ENCODE assay signal across 8 cellular contexts in genomic region chr12:109880938-109881337, GRCh38. TPM values are rescaled to one million over a fixed set of nuclear protein-coding genes. Genes with fewer than 3 reads are reported as not detected.
DNase-seq lines count a peak whose midpoint lies in the region; ATAC-seq, FAIRE-seq and TF ChIP-seq lines count a peak whose summit lies in the region.

No MANE protein-coding gene starts in this region.

- in situ Hi-C loops in GM13977 (cut with MboI; ENCODE audit: low pct_unique_long_range_greater_than_20kb, low sequenced_read_pairs, unreplicated experiment), result no loop called here

- no peaks in the 10 kb centered on the region for H3K9me2 ChIP-seq in PC-3 (replicated peaks; ENCODE audit: low read length)

- DNase-seq in Calu3 (no peak), PC-3 (peak; percentile 30), endothelial cell of umbilical vein (ENCODE audit: low read depth, low spot score) (peak; percentile 14), DMS 273 treated with DMSO at 0.1 percent for 48 hours (lab: John Stamatoyannopoulos, UW) (no peak), NCI-H2171 (lab: John Stamatoyannopoulos, UW) (no peak), GM13977 (ENCODE audit: low spot score) (no peak), CD1c-positive myeloid dendritic cell (ENCODE audit: extremely low spot score) (no peak)

- peaks cover 13% of the 10 kb centered on the region for H3K4me1 Mint-ChIP-seq in Calu3 (ENCODE audit: low read depth, unreplicated experiment)

- intact Hi-C loops in Calu3 (cut with micrococcal nuclease; ENCODE audit: unreplicated experiment) (loop anchor here (2.0 kb wide), 1 partner anchor 76 kb away; no protein-coding TSS in a partner anchor), PC-3 (cut with micrococcal nuclease) (loop anchor here (1.0 to 2.0 kb wide), 3 partner anchors 20 to 76 kb away; partner anchors contain the start of gene TCHP), endothelial cell of umbilical vein (cut with micrococcal nuclease) (loop anchor here (1.0 to 2.0 kb wide), 5 partner anchors 7 to 362 kb away; partner anchors contain the start of gene TCHP)

- no peaks in the 10 kb centered on the region for H3K9me3 Mint-ChIP-seq in Calu3 (ENCODE audit: low read depth, unreplicated experiment)

- H3K36me3 Mint-ChIP-seq in Calu3 (ENCODE audit: insufficient read depth, unreplicated experiment), result peaks cover 24% of the 10 kb centered on the region

- POLR2A ChIA-PET in PC-3 (lab: Charles Lee; ENCODE audit: unreplicated experiment), result no interaction called here
- POLR2A ChIA-PET in endothelial cell of umbilical vein (lab: Charles Lee), result no interaction called here

- FAIRE-seq in endothelial cell of umbilical vein (lab: Jason Lieb, UNC), result no peak

- H2AFZ ChIP-seq in PC-3 (ENCODE audit: low read length) (peak overlapping the region; percentile 95), endothelial cell of umbilical vein (ENCODE audit: low read depth, low read length) (peak overlapping the region; percentile 95)

- H3K4me3 ChIP-seq in PC-3 (ENCODE audit: low read length) (peak overlapping the region; percentile 71), endothelial cell of umbilical vein (replicated peaks in 1 of 3; ENCODE audit: insufficient read depth in 1 of 3, low read depth in 1 of 3, low read length in 3 of 3) (peak overlapping the region; percentile 40 to 79 (median 43)), neutrophil (ENCODE audit: low read depth in 1 of 2, low read length in 1 of 2) (peak overlapping the region; percentile 75 to 96)

- peak overlapping the region; percentile 19; the same call in 1 of the 2 replicates for H3K27ac ChIP-seq in PC-3 (ENCODE audit: low read length)
- no peak overlapping the region for H3K27ac ChIP-seq in endothelial cell of umbilical vein (ENCODE audit: insufficient read depth, low read depth, low read length)
- peak overlapping the region; percentile 84 for H3K27ac ChIP-seq in neutrophil

- no peaks in the 10 kb centered on the region for H3F3A ChIP-seq in PC-3 (ENCODE audit: low read length, unreplicated experiment)

- H3K9me1 ChIP-seq in endothelial cell of umbilical vein (replicated peaks; ENCODE audit: control insufficient read depth, extremely low read depth, insufficient read depth, low read length), result no peaks in the 10 kb centered on the region

- H3K4me1 ChIP-seq in PC-3 (ENCODE audit: insufficient read depth, low read length) (peaks cover 37% of the 10 kb centered on the region), endothelial cell of umbilical vein (ENCODE audit: control insufficient read depth, extremely low read depth, insufficient read depth, low read length) (peaks cover 17% of the 10 kb centered on the region), neutrophil (ENCODE audit: control insufficient read depth in 1 of 2, insufficient read depth in 1 of 2, low read depth in 1 of 2, low read length in 1 of 2) (peaks cover 41 to 43% of the 10 kb centered on the region in 2 experiments)

- H3K9me3 ChIP-seq in PC-3 (ENCODE audit: low read length) (no peaks in the 10 kb centered on the region), endothelial cell of umbilical vein (replicated peaks; ENCODE audit: control insufficient read depth, insufficient read depth, low read length) (no peaks in the 10 kb centered on the region), neutrophil (no peaks in the 10 kb centered on the region)

- H3K4me3 Mint-ChIP-seq in Calu3 (ENCODE audit: low read depth, unreplicated experiment), result peak overlapping the region; percentile 85

- no TSS peak for BruUV-seq in Calu3 (replicated peaks; lab: Mats Ljungman, UMichigan)
- TSS peak; percentile 83 for BruUV-seq in PC-3 (replicated peaks; lab: Mats Ljungman, UMichigan)
- TSS peak; percentile 24 for BruUV-seq in endothelial cell of umbilical vein (replicated peaks; lab: Mats Ljungman, UMichigan)

- H3K4me2 ChIP-seq in PC-3 (ENCODE audit: low read length) (peak overlapping the region; percentile 94), endothelial cell of umbilical vein (ENCODE audit: insufficient read depth, low read length) (peak overlapping the region; percentile 75)

- CTCF ChIA-PET in Calu3 (lab: Charles Lee), result no interaction called here
- CTCF ChIA-PET in PC-3 (lab: Charles Lee), result interaction anchor here (0.5 kb wide), 1 partner anchor 27 kb away, joined by 5 read pairs; no protein-coding TSS in a partner anchor
- CTCF ChIA-PET in endothelial cell of umbilical vein (lab: Charles Lee), result no interaction called here

- H4K20me1 ChIP-seq in PC-3 (ENCODE audit: low read length) (no peaks in the 10 kb centered on the region), endothelial cell of umbilical vein (replicated peaks; ENCODE audit: control insufficient read depth, extremely low read depth, insufficient read depth, low read length) (no peaks in the 10 kb centered on the region)

- dilution Hi-C loops in endothelial cell of umbilical vein (cut with MboI; ENCODE audit: extremely low pct_ligation_motif_present, low sequenced_read_pairs), result no loop called here

- H3K36me3 ChIP-seq in PC-3 (ENCODE audit: low read depth, low read length), result no peaks in the 10 kb centered on the region
- H3K36me3 ChIP-seq in endothelial cell of umbilical vein (ENCODE audit: control insufficient read depth in 2 of 2, extremely low read depth in 1 of 2, insufficient read depth in 2 of 2, low read length in 2 of 2), result no peaks in the 10 kb centered on the region
- H3K36me3 ChIP-seq in neutrophil, result no peaks in the 10 kb centered on the region

- ATAC-seq in PC-3, result peak; percentile 12

- H3K27me3 Mint-ChIP-seq in Calu3 (ENCODE audit: unreplicated experiment), result peaks cover 20% of the 10 kb centered on the region

- H3K27me3 ChIP-seq in PC-3 (ENCODE audit: low read length) (no peaks in the 10 kb centered on the region), endothelial cell of umbilical vein (ENCODE audit: control insufficient read depth in 2 of 2, insufficient read depth in 2 of 2, low read length in 2 of 2) (no peaks in the 10 kb centered on the region), neutrophil (no peaks in the 10 kb centered on the region)

- H3K9ac ChIP-seq in PC-3 (ENCODE audit: low read length) (peak overlapping the region; percentile 68), endothelial cell of umbilical vein (replicated peaks; ENCODE audit: extremely low read depth, insufficient read depth, low read length) (peak overlapping the region; percentile 36)

- TF ChIP-seq POLR2A in endothelial cell of umbilical vein (IDR thresholded peaks at IDR 0.05; ENCODE audit: low read depth, low read length), result no peak

- peaks cover 42% of the 10 kb centered on the region for H3K79me2 ChIP-seq in PC-3 (ENCODE audit: low read length)
- peaks cover 22% of the 10 kb centered on the region for H3K79me2 ChIP-seq in endothelial cell of umbilical vein (ENCODE audit: control insufficient read depth, insufficient read depth, low read length)

- TF ChIP-seq CTCF in Calu3 (IDR thresholded peaks at IDR 0.05; ENCODE audit: unreplicated experiment) (no peak), PC-3 (conservative IDR thresholded peaks at IDR 0.05; ENCODE audit: low read depth, low read length) (no peak), endothelial cell of umbilical vein (IDR thresholded peaks at IDR 0.05; ENCODE audit: extremely low read depth in 1 of 2, insufficient read depth in 1 of 2, low read depth in 1 of 2, low read length in 2 of 2) (no peak), neutrophil (IDR thresholded peaks at IDR 0.05) (no peak), GM13977 (IDR thresholded peaks at IDR 0.05; ENCODE audit: extremely low read depth, insufficient read depth, missing control alignments) (no peak)

- peak overlapping the region; percentile 55 for H3K27ac Mint-ChIP-seq in Calu3 (ENCODE audit: unreplicated experiment)

TF ChIP-seq in endothelial cell of umbilical vein, 7 proteins besides CTCF, POLR2A, EP300 and RAD21 (continues in another document):
- no peak for TF ChIP-seq MYC (IDR thresholded peaks at IDR 0.05; ENCODE audit: low read depth, low read length)
- TF ChIP-seq JUN (IDR thresholded peaks at IDR 0.05; ENCODE audit: borderline replicate concordance, insufficient read depth, insufficient read length, low read depth), result no peak
- no peak for TF ChIP-seq EZH2 (IDR thresholded peaks at IDR 0.05; ENCODE audit: borderline replicate concordance, low read depth, low read length, severe bottlenecking)

RNA-seq across cellular contexts. Expression of gene GLTP, which starts 0.6 kb away (rescaled TPM):
- 25.7 and 27.7 TPM in 2 replicates for total RNA-seq in Calu3 (2022)
- total RNA-seq in PC-3 (2014; rRNA removed), result 78.2 and 82.6 TPM in 2 replicates
- total RNA-seq in endothelial cell of umbilical vein, result 46.6 and 48.0 TPM in 2 replicates
- polyA plus RNA-seq in endothelial cell of umbilical vein, result 20.1 and 21.5 TPM in 2 replicates
- polyA plus RNA-seq in endothelial cell of umbilical vein (2011; cell fraction: cytosol; rRNA removed), result 50.6 and 51.7 TPM in 2 replicates
- 10.4 and 16.5 TPM in 2 replicates for polyA plus RNA-seq in endothelial cell of umbilical vein (2011; cell fraction: nucleus; rRNA removed)
- polyA plus RNA-seq in endothelial cell of umbilical vein (2012), result 45.2 and 53.0 TPM in 2 replicates
- polyA minus RNA-seq in endothelial cell of umbilical vein, result 32.0 and 36.3 TPM in 2 replicates
- 22.4 TPM for polyA minus RNA-seq in endothelial cell of umbilical vein (2011; cell fraction: cytosol; rRNA and poly(A)+ RNA removed)
- polyA minus RNA-seq in endothelial cell of umbilical vein (2011; cell fraction: nucleus; rRNA and poly(A)+ RNA removed), result 6.1 and 6.6 TPM in 2 replicates

RNA-seq across cellular contexts. Expression of gene TCHP, which starts 19.1 kb away (rescaled TPM):
- total RNA-seq in Calu3 (2022), result 28.0 and 28.8 TPM in 2 replicates
- 21.6 and 42.8 TPM in 2 replicates for total RNA-seq in PC-3 (2014; rRNA removed)
- total RNA-seq in endothelial cell of umbilical vein, result 24.3 and 26.0 TPM in 2 replicates
- polyA plus RNA-seq in endothelial cell of umbilical vein, result 9.4 and 12.9 TPM in 2 replicates
- 12.1 and 12.5 TPM in 2 replicates for polyA plus RNA-seq in endothelial cell of umbilical vein (2011; cell fraction: cytosol; rRNA removed)
- 42.3 and 50.3 TPM in 2 replicates for polyA plus RNA-seq in endothelial cell of umbilical vein (2011; cell fraction: nucleus; rRNA removed)
- 18.5 and 20.5 TPM in 2 replicates for polyA plus RNA-seq in endothelial cell of umbilical vein (2012)
- polyA minus RNA-seq in endothelial cell of umbilical vein, result 8.3 and 13.2 TPM in 2 replicates
- polyA minus RNA-seq in endothelial cell of umbilical vein (2011; cell fraction: cytosol; rRNA and poly(A)+ RNA removed), result 9.9 TPM
- 11.3 and 18.9 TPM in 2 replicates for polyA minus RNA-seq in endothelial cell of umbilical vein (2011; cell fraction: nucleus; rRNA and poly(A)+ RNA removed)

RNA-seq across cellular contexts. Expression of gene TRPV4, which starts 47.7 kb away (rescaled TPM):
- total RNA-seq in Calu3 (2022) (13.0 and 25.3 TPM in 2 replicates), PC-3 (2014; rRNA removed) (1.6 and 2.4 TPM in 2 replicates), endothelial cell of umbilical vein (8.8 and 12.3 TPM in 2 replicates)
- 22.3 and 24.5 TPM in 2 replicates for polyA plus RNA-seq in endothelial cell of umbilical vein
- 11.3 and 12.3 TPM in 2 replicates for polyA plus RNA-seq in endothelial cell of umbilical vein (2011; cell fraction: cytosol; rRNA removed)
- 19.9 and 23.7 TPM in 2 replicates for polyA plus RNA-seq in endothelial cell of umbilical vein (2011; cell fraction: nucleus; rRNA removed)
- polyA plus RNA-seq in endothelial cell of umbilical vein (2012), result 12.3 and 17.2 TPM in 2 replicates
- 22.6 and 29.3 TPM in 2 replicates for polyA minus RNA-seq in endothelial cell of umbilical vein
- polyA minus RNA-seq in endothelial cell of umbilical vein (2011; cell fraction: cytosol; rRNA and poly(A)+ RNA removed), result not detected
- 13.3 and 16.9 TPM in 2 replicates for polyA minus RNA-seq in endothelial cell of umbilical vein (2011; cell fraction: nucleus; rRNA and poly(A)+ RNA removed)

Comparison
In these comparisons a context has a peak if more than half of its experiments do, and no peak if none do; other contexts are left out.
1. DNase-seq: peak in PC-3 (single experiment) and endothelial cell of umbilical vein (single experiment); none in Calu3 (single experiment), DMS 273 treated with DMSO at 0.1 percent for 48 hours (single experiment), NCI-H2171 (single experiment), GM13977 (single experiment) and CD1c-positive myeloid dendritic cell (single experiment).
2. Peak in every context shown above with its lines, with median percentiles within 50 percentile points of each other: H3K4me3 ChIP-seq.